2 cellular contexts compared by ENCODE assay signal in genomic region chr12:57618431-57618830, GRCh38. TPM values are rescaled to one million over a fixed set of nuclear protein-coding genes. Genes with fewer than 3 reads are reported as not detected.
"Had no signal": no experiment of that assay in that cellular context is flagged by ENCODE, and none has a peak within 500 bp of the region (broad histone marks: within the 10 kb centered on the region; RNA-seq: fewer than 3 reads in every experiment).

No MANE protein-coding gene starts in this region.

RNA-seq across cellular contexts. Expression of gene ARHGEF25, which starts 7.2 kb away (rescaled TPM):
- polyA plus RNA-seq: IgD-negative memory B cell had no signal

RNA-seq across cellular contexts. Expression of gene DTX3, which starts 13.8 kb away (rescaled TPM):
- total RNA-seq: HT-29 had no signal

RNA-seq across cellular contexts. Expression of gene B4GALNT1, which starts 14.6 kb away (rescaled TPM):
- polyA plus RNA-seq: IgD-negative memory B cell had no signal
